ENCODE assay signal across 23 cellular contexts in genomic region chr21:14964658-14965057, GRCh38.
DNase-seq lines count a peak whose midpoint lies in the region; ATAC-seq, FAIRE-seq and TF ChIP-seq lines count a peak whose summit lies in the region.
"Had no signal": no experiment of that assay in that cellular context is flagged by ENCODE, and none has a peak within 500 bp of the region (broad histone marks: within the 10 kb centered on the region; RNA-seq: fewer than 3 reads in every experiment).

No MANE protein-coding gene starts in this region.

- no peaks in the 10 kb centered on the region for H3K27me3 Mint-ChIP-seq in activated CD4-positive, alpha-beta T cell treated with anti-CD3 and anti-CD28 coated beads, Interleukin-2, amount 10 ng/mL, durations not matched to agents 24 days and 14 days
- H3K27me3 Mint-ChIP-seq: CD4-positive, alpha-beta T cell had no signal

- no peak overlapping the region for H3K4me2 ChIP-seq in HepG2 (ENCODE audit: low read depth, low read length)
- H3K4me2 ChIP-seq: BLaER1 had no signal

- TF ChIP-seq EP300 in HepG2 (IDR thresholded peaks at IDR 0.05; ENCODE audit: low read depth in 2 of 2, low read length in 2 of 2) (no peak), HepG2 (CRISPR knock-in tag; IDR thresholded peaks at IDR 0.05; ENCODE audit: borderline replicate concordance) (no peak)

- CTCF ChIA-PET in HepG2 (lab: Yijun Ruan, JAX; ENCODE audit: low intra/inter-chr PET ratio, low total read pairs) = no interaction called here

- peaks cover 15% of the 10 kb centered on the region for H3K79me2 ChIP-seq in HepG2 (ENCODE audit: insufficient read depth, low read length)

- H3K27ac ChIP-seq in HepG2 (ENCODE audit: extremely low read length, insufficient read depth, low read length) (no peak overlapping the region), upper lobe of right lung (no peak overlapping the region), WERI-Rb-1 (no peak overlapping the region)
- H3K27ac ChIP-seq: 22Rv1, BLaER1 had no signal

- no peak for TF ChIP-seq CTCF in HepG2 (CRISPR knock-in tag; IDR thresholded peaks at IDR 0.05)
- no peak for TF ChIP-seq CTCF in upper lobe of right lung (IDR thresholded peaks at IDR 0.05)
- no peak for TF ChIP-seq CTCF in WERI-Rb-1 (IDR thresholded peaks at IDR 0.05; ENCODE audit: low read depth, low read length)

- TF ChIP-seq RAD21 in HepG2 (CRISPR knock-in tag; IDR thresholded peaks at IDR 0.05) = no peak

- no peak overlapping the region for H3K4me3 ChIP-seq in HepG2 (replicated peaks in 1 of 3; ENCODE audit: insufficient read depth in 1 of 3, low read depth in 2 of 3, low read length in 3 of 3)
- H3K4me3 ChIP-seq in upper lobe of right lung = no peak overlapping the region
- no peak overlapping the region for H3K4me3 ChIP-seq in WERI-Rb-1 (ENCODE audit: low read depth, low read length)
- H3K4me3 ChIP-seq: BLaER1 had no signal

- no peak for TF ChIP-seq POLR2A in HepG2 (IDR thresholded peaks at IDR 0.05; ENCODE audit: insufficient read depth in 1 of 2, low read depth in 2 of 2, low read length in 2 of 2)

- no peak for FAIRE-seq in HepG2 (lab: Jason Lieb, UNC)
- FAIRE-seq: A204.1, D721Med, G401.6, GM12891, GM19239 had no signal

- intact Hi-C loops in activated CD4-positive, alpha-beta T cell treated with anti-CD3 and anti-CD28 coated beads, Interleukin-2, amount 10 ng/mL, durations not matched to agents 24 days and 14 days (cut with micrococcal nuclease) = no loop called here
- intact Hi-C loops in HepG2 (cut with micrococcal nuclease; ENCODE audit: unreplicated experiment) = no loop called here
- intact Hi-C loops in upper lobe of right lung (cut with DNase I) = no loop called here

- peak; percentile 17 for DNase-seq in activated CD4-positive, alpha-beta T cell treated with anti-CD3 and anti-CD28 coated beads, Interleukin-2, amount 10 ng/mL, durations not matched to agents 24 days and 14 days
- DNase-seq in activated CD4-positive, alpha-beta T cell treated with anti-CD3 and anti-CD28 coated beads, Interleukin-2, amount 50 U/mL, for 48 hours = no peak
- DNase-seq in HepG2 (ENCODE audit: low spot score) = no peak
- no peak for DNase-seq in upper lobe of right lung
- DNase-seq in WERI-Rb-1 = no peak
- DNase-seq: ACHN; BE2C; C1 segment of cervical spinal cord; Caco-2; Calu3; CD4-positive, alpha-beta T cell; CD8-positive, alpha-beta T cell; DMS79 treated with DMSO at 0.1 percent for 48 hours; GF-D8 had no signal

- 97% methylated on average over 7 of the region's 7 CpGs for WGBS in HepG2 (ENCODE audit: low lambda C conversion rate)

- H3K9ac ChIP-seq in HepG2 (ENCODE audit: insufficient read depth, low read depth, low read length) = no peak overlapping the region
- H3K9ac ChIP-seq: BLaER1 had no signal

- H3K27me3 ChIP-seq in HepG2 (ENCODE audit: control insufficient read depth in 1 of 2, insufficient read depth in 2 of 2, low read length in 2 of 2) = no peaks in the 10 kb centered on the region
- no peaks in the 10 kb centered on the region for H3K27me3 ChIP-seq in upper lobe of right lung
- H3K27me3 ChIP-seq in WERI-Rb-1 (ENCODE audit: insufficient read depth, low read depth, severe bottlenecking) = no peaks in the 10 kb centered on the region
- H3K27me3 ChIP-seq: BE2C, BLaER1 had no signal

- no peaks in the 10 kb centered on the region for H3K4me1 Mint-ChIP-seq in activated CD4-positive, alpha-beta T cell treated with anti-CD3 and anti-CD28 coated beads, Interleukin-2, amount 10 ng/mL, durations not matched to agents 24 days and 14 days
- H3K4me1 Mint-ChIP-seq: CD14-positive monocyte had no signal

- H3K36me3 Mint-ChIP-seq in activated CD4-positive, alpha-beta T cell treated with anti-CD3 and anti-CD28 coated beads, Interleukin-2, amount 10 ng/mL, durations not matched to agents 24 days and 14 days (ENCODE audit: low read depth) = peaks cover 25% of the 10 kb centered on the region

- no TSS peak for BruUV-seq in HepG2 (replicated peaks; lab: Mats Ljungman, UMichigan)

- H3K36me3 ChIP-seq in HepG2 (replicated peaks in 1 of 2; ENCODE audit: control insufficient read depth in 1 of 2, insufficient read depth in 2 of 2, low read length in 2 of 2) = peaks cover 27 to 50% of the 10 kb centered on the region in 2 experiments
- peaks cover 20% of the 10 kb centered on the region for H3K36me3 ChIP-seq in upper lobe of right lung
- peaks cover 35% of the 10 kb centered on the region for H3K36me3 ChIP-seq in WERI-Rb-1

- H3K9me3 Mint-ChIP-seq in activated CD4-positive, alpha-beta T cell treated with anti-CD3 and anti-CD28 coated beads, Interleukin-2, amount 10 ng/mL, durations not matched to agents 24 days and 14 days = peaks cover 4% of the 10 kb centered on the region
- H3K9me3 Mint-ChIP-seq: CD4-positive, alpha-beta T cell; CD8-positive, alpha-beta T cell had no signal

- no peaks in the 10 kb centered on the region for H4K20me1 ChIP-seq in HepG2 (ENCODE audit: insufficient read depth, low read length)

- POLR2A ChIA-PET in HepG2 (lab: Yijun Ruan, JAX) = no interaction called here

- ATAC-seq in HepG2 (no peak), upper lobe of right lung (peak; percentile 79), HG03159 (IDR thresholded peaks at IDR 0.05; ENCODE audit: unreplicated experiment) (no peak)
- ATAC-seq: CD8-positive, alpha-beta T cell had no signal

- H3K4me1 ChIP-seq in HepG2 (ENCODE audit: insufficient read depth, low read length) (no peaks in the 10 kb centered on the region), upper lobe of right lung (no peaks in the 10 kb centered on the region)
- H3K4me1 ChIP-seq: BE2C, Caco-2 had no signal

- no peak overlapping the region for H2AFZ ChIP-seq in HepG2 (ENCODE audit: low read length)

- H3K9me3 ChIP-seq in HepG2 (ENCODE audit: low read length) (no peaks in the 10 kb centered on the region), upper lobe of right lung (no peaks in the 10 kb centered on the region), WERI-Rb-1 (ENCODE audit: severe bottlenecking) (no peaks in the 10 kb centered on the region)
- H3K9me3 ChIP-seq: BE2C, BLaER1, Caco-2 had no signal

- in situ Hi-C loops in HepG2 (cut with HindIII; ENCODE audit: extremely low pct_ligation_motif_present, low pct_unique_long_range_greater_than_20kb) = no loop called here

- no peak overlapping the region for H3K27ac Mint-ChIP-seq in activated CD4-positive, alpha-beta T cell treated with anti-CD3 and anti-CD28 coated beads, Interleukin-2, amount 10 ng/mL, durations not matched to agents 24 days and 14 days
- H3K27ac Mint-ChIP-seq: CD14-positive monocyte; CD4-positive, alpha-beta T cell; CD8-positive, alpha-beta T cell had no signal

- no peak overlapping the region for H3K4me3 Mint-ChIP-seq in activated CD4-positive, alpha-beta T cell treated with anti-CD3 and anti-CD28 coated beads, Interleukin-2, amount 10 ng/mL, durations not matched to agents 24 days and 14 days
- H3K4me3 Mint-ChIP-seq: CD14-positive monocyte; CD4-positive, alpha-beta T cell; CD8-positive, alpha-beta T cell had no signal

TF ChIP-seq in HepG2, 621 proteins besides CTCF, POLR2A, EP300 and RAD21:
- TF ChIP-seq AGO2 (optimal IDR thresholded peaks at IDR 0.05; ENCODE audit: low read depth, low read length) (peak; percentile 7), FOXO1 (CRISPR knock-in tag; IDR thresholded peaks at IDR 0.05) (no peak)
